ENCODE assay signal across 8 cellular contexts in genomic region chr19:44723299-44723951, GRCh38. TPM values are rescaled to one million over a fixed set of nuclear protein-coding genes. Genes with fewer than 3 reads are reported as not detected.
DNase-seq lines count a peak whose midpoint lies in the region; ATAC-seq and TF ChIP-seq lines count a peak whose summit lies in the region.

No MANE protein-coding gene starts in this region.

- no peaks in the 10 kb centered on the region for H3K27me3 Mint-ChIP-seq in T-helper 1 cell treated with Interleukin-12 subunit alpha and Interleukin-12 subunit beta and Interleukin-4 antibody, amounts not matched to agents 30 μg/mL and 1 μg/mL, for 36 hours (ENCODE audit: low read depth)
- H3K27me3 Mint-ChIP-seq in dendritic cell treated with granulocyte-macrophage colony-stimulating factor and Interleukin-4, amounts not matched to agents 40 ng/mL and 50 ng/mL, for 4 days = peaks cover 1% of the 10 kb centered on the region

- ATAC-seq in HG03521 (IDR thresholded peaks at IDR 0.05; ENCODE audit: unreplicated experiment) (peak; percentile 21), gastrocnemius medialis (peak; percentile 17 to 22)

- H3K27ac ChIP-seq in gastrocnemius medialis (peak overlapping the region in 2 of 4 donors; percentile 2 to 15), caudate nucleus (ENCODE audit: low read depth, low read length) (no peak overlapping the region)

- intact Hi-C loops in dendritic cell treated with granulocyte-macrophage colony-stimulating factor and Interleukin-4, amounts not matched to agents 40 ng/mL and 50 ng/mL, for 4 days (cut with micrococcal nuclease) = loop anchor here (10.0 kb wide), 1 partner anchor 121 kb away; the partner anchor contains the start of gene NECTIN2
- intact Hi-C loops in gastrocnemius medialis (cut with DNase I; ENCODE audit: low total_unique reads) = loop anchor here (5.0 kb wide), 1 partner anchor 124 kb away; the partner anchor contains the start of gene NECTIN2

- peak overlapping the region; percentile 71 for H3K27ac Mint-ChIP-seq in T-helper 1 cell treated with Interleukin-12 subunit alpha and Interleukin-12 subunit beta and Interleukin-4 antibody, amounts not matched to agents 30 μg/mL and 1 μg/mL, for 36 hours
- H3K27ac Mint-ChIP-seq in dendritic cell treated with granulocyte-macrophage colony-stimulating factor and Interleukin-4, amounts not matched to agents 40 ng/mL and 50 ng/mL, for 4 days = peak overlapping the region; percentile 73

- in situ Hi-C loops in gastrocnemius medialis (cut with MboI; ENCODE audit: low sequenced_read_pairs in 4 of 4) = loop anchor here (5.0 kb wide), 1 partner anchor 49 kb away; no protein-coding TSS in a partner anchor

- H3K9me3 ChIP-seq in gastrocnemius medialis = no peaks in the 10 kb centered on the region

- no peak for TF ChIP-seq CTCF in gastrocnemius medialis (IDR thresholded peaks at IDR 0.05 in 4 of 5, conservative IDR thresholded peaks at IDR 0.05 in 1 of 5)

- H3K36me3 ChIP-seq in gastrocnemius medialis = no peaks in the 10 kb centered on the region

- TF ChIP-seq POLR2A in gastrocnemius medialis (IDR thresholded peaks at IDR 0.05) = no peak

- peaks cover 53% of the 10 kb centered on the region for H3K4me1 Mint-ChIP-seq in T-helper 1 cell treated with Interleukin-12 subunit alpha and Interleukin-12 subunit beta and Interleukin-4 antibody, amounts not matched to agents 30 μg/mL and 1 μg/mL, for 36 hours (ENCODE audit: low read depth)
- peaks cover 84% of the 10 kb centered on the region for H3K4me1 Mint-ChIP-seq in dendritic cell treated with granulocyte-macrophage colony-stimulating factor and Interleukin-4, amounts not matched to agents 40 ng/mL and 50 ng/mL, for 4 days (ENCODE audit: low read depth)

- peak overlapping the region; percentile 73 for H3K4me3 Mint-ChIP-seq in T-helper 1 cell treated with Interleukin-12 subunit alpha and Interleukin-12 subunit beta and Interleukin-4 antibody, amounts not matched to agents 30 μg/mL and 1 μg/mL, for 36 hours
- peak overlapping the region; percentile 53 for H3K4me3 Mint-ChIP-seq in dendritic cell treated with granulocyte-macrophage colony-stimulating factor and Interleukin-4, amounts not matched to agents 40 ng/mL and 50 ng/mL, for 4 days

- no peaks in the 10 kb centered on the region for H3K9me3 Mint-ChIP-seq in T-helper 1 cell treated with Interleukin-12 subunit alpha and Interleukin-12 subunit beta and Interleukin-4 antibody, amounts not matched to agents 30 μg/mL and 1 μg/mL, for 36 hours
- H3K9me3 Mint-ChIP-seq in dendritic cell treated with granulocyte-macrophage colony-stimulating factor and Interleukin-4, amounts not matched to agents 40 ng/mL and 50 ng/mL, for 4 days = no peaks in the 10 kb centered on the region

- no peak for DNase-seq in T-helper 1 cell
- no peak for DNase-seq in gastrocnemius medialis
- DNase-seq in caudate nucleus (lab: John Stamatoyannopoulos, UW) = no peak
- DNase-seq in SIG-M5 treated with dmso at 0.1 percent for 504 hours (lab: John Stamatoyannopoulos, UW; ENCODE audit: unreplicated experiment) = no peak
- no peak for DNase-seq in NCI-H526 treated with DMSO at 0.1 percent for 48 hours (lab: John Stamatoyannopoulos, UW)

- H3K27me3 ChIP-seq in gastrocnemius medialis = no peaks in the 10 kb centered on the region

- H3K4me1 ChIP-seq in gastrocnemius medialis = peaks cover 17 to 26% of the 10 kb centered on the region in 2 donors

- no peak overlapping the region for H3K4me3 ChIP-seq in gastrocnemius medialis

- H3K36me3 Mint-ChIP-seq in T-helper 1 cell treated with Interleukin-12 subunit alpha and Interleukin-12 subunit beta and Interleukin-4 antibody, amounts not matched to agents 30 μg/mL and 1 μg/mL, for 36 hours (ENCODE audit: low read depth) = peaks cover 2% of the 10 kb centered on the region
- no peaks in the 10 kb centered on the region for H3K36me3 Mint-ChIP-seq in dendritic cell treated with granulocyte-macrophage colony-stimulating factor and Interleukin-4, amounts not matched to agents 40 ng/mL and 50 ng/mL, for 4 days (ENCODE audit: low read depth)

RNA-seq across cellular contexts. Expression of gene CEACAM16, which starts 24.5 kb away (rescaled TPM):
- not detected for total RNA-seq in gastrocnemius medialis

RNA-seq across cellular contexts. Expression of gene BCL3, which starts 25.1 kb away (rescaled TPM):
- 10 to 100 TPM in 1 of 4 donors, 1 to 10 TPM in 3; 7.2 to 15.7 (median 8.5) TPM for total RNA-seq in gastrocnemius medialis

RNA-seq across cellular contexts. Expression of gene CEACAM19, which starts 52.1 kb away (rescaled TPM):
- total RNA-seq in gastrocnemius medialis = 1 to 10 TPM; 2.0 to 8.5 (median 3.7) TPM

RNA-seq across cellular contexts. Expression of gene CBLC, which starts 54.3 kb away (rescaled TPM):
- under 1 TPM in 1 of 4 donors, not detected in 3; 0.49 TPM for total RNA-seq in gastrocnemius medialis
